13 cellular contexts compared by ENCODE assay signal in genomic region chr3:167493240-167493639, GRCh38. TPM values are rescaled to one million over a fixed set of nuclear protein-coding genes. Genes with fewer than 3 reads are reported as not detected.
DNase-seq lines count a peak whose midpoint lies in the region; ATAC-seq and TF ChIP-seq lines count a peak whose summit lies in the region.
"Had no signal": no experiment of that assay in that cellular context is flagged by ENCODE, and none has a peak within 500 bp of the region (broad histone marks: within the 10 kb centered on the region; RNA-seq: fewer than 3 reads in every experiment).

No MANE protein-coding gene starts in this region.

- peaks cover 28% of the 10 kb centered on the region for H3K4me1 ChIP-seq in GM23338 (ENCODE audit: insufficient read depth)
- H3K4me1 ChIP-seq in Panc1 (ENCODE audit: control insufficient read depth, insufficient read depth, low read length) = no peaks in the 10 kb centered on the region
- no peaks in the 10 kb centered on the region for H3K4me1 ChIP-seq in vagina
- H3K4me1 ChIP-seq: right atrium auricular region had no signal

- peaks cover 29% of the 10 kb centered on the region for H3K4me1 Mint-ChIP-seq in GM23338

- H3K9me3 ChIP-seq in Panc1 (ENCODE audit: control insufficient read depth, insufficient read depth, low read depth, low read length) (no peaks in the 10 kb centered on the region), vagina (no peaks in the 10 kb centered on the region)
- H3K9me3 ChIP-seq: right atrium auricular region had no signal

- H3K27me3 Mint-ChIP-seq in GM23338 (ENCODE audit: insufficient read depth, low read depth, poor library complexity) = peaks cover 3% of the 10 kb centered on the region

- DNase-seq in Caki2 (ENCODE audit: low read depth) (peak; percentile 7), GM23338 (ENCODE audit: low spot score) (peak; percentile 80), Panc1 (ENCODE audit: low read depth, low spot score) (no peak), iPS-NIHi7 (ENCODE audit: extremely low spot score) (peak; percentile 64), vagina (ENCODE audit: extremely low spot score in 2 of 2) (no peak), ureter (ENCODE audit: low spot score) (no peak), A172 (ENCODE audit: low spot score) (no peak)
- DNase-seq in activated CD8-positive, alpha-beta memory T cell treated with anti-CD3 and anti-CD28 coated beads, Interleukin-2, amount 50 U/mL, for 4 hours = no peak
- DNase-seq: DMS153; left cardiac atrium; stimulated activated CD8-positive, alpha-beta memory T cell treated with anti-CD3 and anti-CD28 coated beads, Interleukin-4, amount 100 ng/mL, for 48 hours had no signal

- no peak overlapping the region for H2AFZ ChIP-seq in GM23338

- in situ Hi-C loops in Caki2 (cut with HindIII; ENCODE audit: low pct_unique_long_range_greater_than_20kb, low sequenced_read_pairs) (no loop called here), Panc1 (cut with HindIII; ENCODE audit: low pct_unique_long_range_greater_than_20kb, low sequenced_read_pairs) (no loop called here)

- H4K20me1 ChIP-seq in GM23338 (replicated peaks; ENCODE audit: insufficient read depth) = no peaks in the 10 kb centered on the region

- intact Hi-C loops in Panc1 (cut with micrococcal nuclease; ENCODE audit: unreplicated experiment) = no loop called here
- intact Hi-C loops in vagina (cut with DNase I) = no loop called here

- H3F3A ChIP-seq in GM23338 (replicated peaks; ENCODE audit: low read depth) = no peaks in the 10 kb centered on the region

- no TSS peak for BruUV-seq in Panc1 (replicated peaks; lab: Mats Ljungman, UMichigan)

- H3K9me3 Mint-ChIP-seq in GM23338 = no peaks in the 10 kb centered on the region

- no peak overlapping the region for H3K27ac ChIP-seq in GM23338 (ENCODE audit: low read depth)
- no peak overlapping the region for H3K27ac ChIP-seq in Panc1 (ENCODE audit: low read length)
- no peak overlapping the region for H3K27ac ChIP-seq in vagina
- H3K27ac ChIP-seq: right atrium auricular region had no signal

- no peak overlapping the region for H3K27ac Mint-ChIP-seq in GM23338

- no peak for TF ChIP-seq POLR2A in vagina (IDR thresholded peaks at IDR 0.05)

- POLR2A ChIA-PET in Panc1 (lab: Charles Lee) = no interaction called here

- no peaks in the 10 kb centered on the region for H3K36me3 ChIP-seq in GM23338 (ENCODE audit: insufficient read depth)
- no peaks in the 10 kb centered on the region for H3K36me3 ChIP-seq in Panc1 (ENCODE audit: control insufficient read depth, insufficient read depth, low read length)
- H3K36me3 ChIP-seq in vagina = no peaks in the 10 kb centered on the region
- H3K36me3 ChIP-seq: right atrium auricular region had no signal

- ATAC-seq in GM23338 (peak; percentile 98), Panc1 (no peak)
- ATAC-seq: left cardiac atrium had no signal

- H3K4me3 Mint-ChIP-seq in GM23338 = no peak overlapping the region

- CTCF ChIA-PET in Panc1 (lab: Charles Lee) = no interaction called here

- H3K27me3 ChIP-seq in GM23338 (ENCODE audit: insufficient read depth) (no peaks in the 10 kb centered on the region), Panc1 (ENCODE audit: control insufficient read depth, insufficient read depth, low read length) (no peaks in the 10 kb centered on the region), vagina (no peaks in the 10 kb centered on the region)
- H3K27me3 ChIP-seq: right atrium auricular region had no signal

- no peak overlapping the region for H3K4me2 ChIP-seq in GM23338

- H3K9me2 ChIP-seq in GM23338 (ENCODE audit: insufficient read depth) = no peaks in the 10 kb centered on the region

- H3K4me3 ChIP-seq in GM23338 = no peak overlapping the region
- no peak overlapping the region for H3K4me3 ChIP-seq in Panc1 (ENCODE audit: low read depth in 2 of 2, low read length in 2 of 2)
- H3K4me3 ChIP-seq in vagina = no peak overlapping the region
- H3K4me3 ChIP-seq: right atrium auricular region had no signal

- H3K79me2 ChIP-seq in GM23338 (replicated peaks; ENCODE audit: insufficient read depth) = no peaks in the 10 kb centered on the region

- peak; percentile 91 to 95 for TF ChIP-seq CTCF in GM23338 (conservative IDR thresholded peaks at IDR 0.05; ENCODE audit: low read depth in 2 of 2)
- TF ChIP-seq CTCF in Panc1 (IDR thresholded peaks at IDR 0.05) = peak; percentile 24
- no peak for TF ChIP-seq CTCF in vagina (IDR thresholded peaks at IDR 0.05)

- no peaks in the 10 kb centered on the region for H3K36me3 Mint-ChIP-seq in GM23338 (ENCODE audit: low read depth)

TF ChIP-seq in GM23338, 12 proteins besides CTCF, POLR2A, EP300 and RAD21 (continues in another document):
- TF ChIP-seq ETS1 (IDR thresholded peaks at IDR 0.05) (no peak), REST (IDR thresholded peaks at IDR 0.05; ENCODE audit: unreplicated experiment) (no peak), ZNF114 (CRISPR knock-in tag; IDR thresholded peaks at IDR 0.05) (no peak), NANOG (IDR thresholded peaks at IDR 0.05; ENCODE audit: borderline replicate concordance) (no peak)

RNA-seq across cellular contexts. Expression of gene SERPINI2, which starts 19.4 kb away (rescaled TPM):
- 1.8 TPM in 1 of 2 replicates, not detected in the other for total RNA-seq in Caki2 (2014; rRNA removed; shearing (Covaris generic); ENCODE audit: low replicate concordance)
- 1.8 and 2.5 TPM in 2 replicates for total RNA-seq in GM23338 (2014; rRNA removed; shearing (Covaris generic))
- polyA plus RNA-seq in GM23338 (2016; fragmentation: Nextera tagmentation; extraction: Ambion mirVana) = 0.57 and 0.68 TPM in 2 replicates
- total RNA-seq in Panc1 (2021; ENCODE audit: unreplicated experiment) (not detected), vagina (not detected), ureter (0.55 TPM)
- not detected for polyA plus RNA-seq in Panc1 (2012; ENCODE audit: insufficient read length)
- total RNA-seq in A172 (2014; rRNA removed; shearing (Covaris generic)) = not detected in 2 replicates
- total RNA-seq: dermis microvascular lymphatic vessel endothelial cell had no signal

Comparison
In these comparisons a context has a peak if more than half of its experiments do, and no peak if none do; other contexts are left out.
1. DNase-seq: peak in Caki2 (single experiment), GM23338 (single experiment) and iPS-NIHi7 (single experiment); none in Panc1 (single experiment), vagina (0 of 2), ureter (single experiment), activated CD8-positive, alpha-beta memory T cell treated with anti-CD3 and anti-CD28 coated beads, Interleukin-2, amount 50 U/mL, for 4 hours (single experiment) and A172 (single experiment).
2. CTCF ChIP-seq: peak in GM23338 (2 of 2) and Panc1 (single experiment); none in vagina (0 of 3).